In genomic region chr15:23565395-23566069, GRCh38 we compare ENCODE assay signal across 9 cellular contexts. TPM values are rescaled to one million over a fixed set of nuclear protein-coding genes. Genes with fewer than 3 reads are reported as not detected.
DNase-seq lines count a peak whose midpoint lies in the region; ATAC-seq and TF ChIP-seq lines count a peak whose summit lies in the region.
"Had no signal": no experiment of that assay in that cellular context is flagged by ENCODE, and none has a peak within 500 bp of the region (broad histone marks: within the 10 kb centered on the region; RNA-seq: fewer than 3 reads in every experiment).

Gene MKRN3 (plus strand): TSS chr15:23565674. CDS start chr15:23565783, 109 bp downstream.

- H3K4me1 ChIP-seq in Caco-2, result peaks cover 31% of the 10 kb centered on the region
- H3K4me1 ChIP-seq: left lung had no signal

- H3K4me1 Mint-ChIP-seq in Caco-2 (ENCODE audit: low read depth, unreplicated experiment), result peaks cover 8% of the 10 kb centered on the region
- H3K4me1 Mint-ChIP-seq in effector memory CD8-positive, alpha-beta T cell (ENCODE audit: low read depth in 2 of 2), result no peaks in the 10 kb centered on the region

- peaks cover 2% of the 10 kb centered on the region; the same call in 1 of the 2 replicates for H3K36me3 ChIP-seq in Caco-2 (ENCODE audit: control insufficient read depth, insufficient read depth, low read length)
- H3K36me3 ChIP-seq: left lung had no signal

- H3K9me3 Mint-ChIP-seq in Caco-2 (ENCODE audit: unreplicated experiment), result no peaks in the 10 kb centered on the region
- peaks cover 4 to 12% of the 10 kb centered on the region in 2 donors for H3K9me3 Mint-ChIP-seq in effector memory CD8-positive, alpha-beta T cell

- H3K9me3 ChIP-seq in Caco-2, result no peaks in the 10 kb centered on the region

- intact Hi-C loops in Caco-2 (cut with micrococcal nuclease; ENCODE audit: unreplicated experiment), result loop anchor here (1.0 kb wide), 1 partner anchor 68 kb away; no protein-coding TSS in a partner anchor

- H3K27me3 Mint-ChIP-seq in Caco-2 (ENCODE audit: insufficient read depth, unreplicated experiment), result no peaks in the 10 kb centered on the region
- no peaks in the 10 kb centered on the region for H3K27me3 Mint-ChIP-seq in effector memory CD8-positive, alpha-beta T cell

- H3K4me3 Mint-ChIP-seq in Caco-2 (ENCODE audit: unreplicated experiment), result peak within 1 kb of the TSS; percentile 88
- H3K4me3 Mint-ChIP-seq in effector memory CD8-positive, alpha-beta T cell, result peak within 1 kb of the TSS; percentile 74 to 89

- peak within 1 kb of the TSS; percentile 95 for H3K4me3 ChIP-seq in Caco-2 (ENCODE audit: low read depth, low read length)

- peak; percentile 88 to 91 for DNase-seq in Caco-2
- DNase-seq in NCI-H1436 (lab: John Stamatoyannopoulos, UW), result peak; percentile 91
- DNase-seq in effector memory CD8-positive, alpha-beta T cell, result peak; percentile 20 to 65 (median 21)
- DNase-seq in nucleus accumbens (lab: John Stamatoyannopoulos, UW), result peak in 50 of 56 donors; percentile 13 to 80 (median 46)
- no peak for DNase-seq in NCI-H128 (lab: John Stamatoyannopoulos, UW; ENCODE audit: unreplicated experiment)
- DNase-seq in ureter (ENCODE audit: low spot score), result no peak

- peak; percentile 59 to 60 for ATAC-seq in activated CD4-positive, CD25-positive, alpha-beta regulatory T cell treated with anti-CD3 and anti-CD28 coated beads, Interleukin-2, amount 50 U/mL, for 24 hours
- peak; percentile 64 for ATAC-seq in effector memory CD8-positive, alpha-beta T cell (replicated peaks)
- ATAC-seq in GM18517 (IDR thresholded peaks at IDR 0.05; ENCODE audit: unreplicated experiment), result no peak
- ATAC-seq: left lung had no signal

- no peaks in the 10 kb centered on the region for H3K27me3 ChIP-seq in Caco-2 (replicated peaks; ENCODE audit: control insufficient read depth, insufficient read depth, low read length)

- CTCF ChIA-PET in Caco-2 (lab: Charles Lee), result no interaction called here

- TSS peak; percentile 28 for BruUV-seq in Caco-2 (replicated peaks; lab: Mats Ljungman, UMichigan)

- TF ChIP-seq CTCF in Caco-2 (IDR thresholded peaks at IDR 0.05; ENCODE audit: insufficient read depth in 1 of 2, low read depth in 1 of 2, low read length in 1 of 2, severe bottlenecking in 1 of 2, unreplicated experiment in 1 of 2), result no peak

- peak within 1 kb of the TSS; percentile 99 for H3K27ac Mint-ChIP-seq in Caco-2 (ENCODE audit: unreplicated experiment)
- peak within 1 kb of the TSS; percentile 69 to 86 for H3K27ac Mint-ChIP-seq in effector memory CD8-positive, alpha-beta T cell

- POLR2A ChIA-PET in Caco-2 (lab: Charles Lee), result interaction anchor here (1.0 kb wide), 1 partner anchor 22 kb away, joined by 3 read pairs; no protein-coding TSS in a partner anchor

- peaks cover 39% of the 10 kb centered on the region for H3K36me3 Mint-ChIP-seq in Caco-2 (ENCODE audit: insufficient read depth, unreplicated experiment)
- H3K36me3 Mint-ChIP-seq in effector memory CD8-positive, alpha-beta T cell (ENCODE audit: insufficient read depth), result peaks cover 10% of the 10 kb centered on the region

RNA-seq across cellular contexts. Expression of gene MKRN3, which starts in this region (rescaled TPM):
- total RNA-seq in Caco-2 (2022), result 15.2 and 17.3 TPM in 2 replicates
- total RNA-seq in ureter, result 1.1 TPM

Comparison
In these comparisons a context has a peak if more than half of its experiments do, and no peak if none do; other contexts are left out.
1. DNase-seq: peak in Caco-2 (2 of 2), NCI-H1436 (single experiment), effector memory CD8-positive, alpha-beta T cell (3 of 3) and nucleus accumbens (50 of 56); none in NCI-H128 (single experiment) and ureter (single experiment).